Comparison of ENCODE assay signal across 20 cellular contexts in genomic region chr2:241796209-241796608, GRCh38. TPM values are rescaled to one million over a fixed set of nuclear protein-coding genes. Genes with fewer than 3 reads are reported as not detected.
"Had no signal": no experiment of that assay in that cellular context is flagged by ENCODE, and none has a peak within 500 bp of the region (broad histone marks: within the 10 kb centered on the region; RNA-seq: fewer than 3 reads in every experiment).

No MANE protein-coding gene starts in this region.

- H3K4me3 ChIP-seq: lung, prostate gland, uterus had no signal

- H3K27ac Mint-ChIP-seq: activated CD4-positive, alpha-beta T cell treated with anti-CD3 and anti-CD28 coated beads, Interleukin-2, amount 10 ng/mL, durations not matched to agents 7 days and 5 days; activated naive CD8-positive, alpha-beta T cell treated with anti-CD3 and anti-CD28 coated beads, Interleukin-2, amount 50 U/mL, for 24 hours; activated T-helper 2 cell treated with anti-CD3 and anti-CD28 coated beads, Interferon-gamma antibody, Interleukin-2, Interleukin-4, amounts not matched to agents 10 μg/mL and 5 μg/mL and 100 μg/mL, durations not matched to agents 14 hours and 24 hours and 36 hours; stimulated activated effector memory CD8-positive, alpha-beta T cell treated with anti-CD3 and anti-CD28 coated beads, Interleukin-12 subunit alpha, Interleukin-12 subunit beta, amount 100 ng/mL, for 72 hours had no signal

- H3K9me3 Mint-ChIP-seq: activated CD4-positive, alpha-beta T cell treated with anti-CD3 and anti-CD28 coated beads, Interleukin-2, amount 10 ng/mL, durations not matched to agents 7 days and 5 days; activated T-cell treated with anti-CD3 and anti-CD28 coated beads, Interleukin-2, amount 50 U/mL, for 4 hours; naive thymus-derived CD8-positive, alpha-beta T cell; stimulated activated effector memory CD8-positive, alpha-beta T cell treated with anti-CD3 and anti-CD28 coated beads, Interleukin-12 subunit alpha, Interleukin-12 subunit beta, amount 100 ng/mL, for 72 hours had no signal

- H3K4me1 ChIP-seq: prostate gland, uterus had no signal

- H3K9me3 ChIP-seq: prostate gland, uterus had no signal

- ATAC-seq: activated naive CD8-positive, alpha-beta T cell treated with anti-CD3 and anti-CD28 coated beads, Interleukin-2, amount 50 U/mL, for 24 hours; activated T-cell treated with anti-CD3 and anti-CD28 coated beads, Interleukin-2, amount 50 U/mL, for 4 hours; left lobe of liver; naive thymus-derived CD8-positive, alpha-beta T cell; stimulated activated effector memory CD8-positive, alpha-beta T cell treated with anti-CD3 and anti-CD28 coated beads, Interleukin-12 subunit alpha, Interleukin-12 subunit beta, amount 100 ng/mL, for 72 hours had no signal

- H3K4me1 Mint-ChIP-seq: activated CD4-positive, alpha-beta T cell treated with anti-CD3 and anti-CD28 coated beads, Interleukin-2, amount 10 ng/mL, durations not matched to agents 7 days and 5 days; activated naive CD8-positive, alpha-beta T cell treated with anti-CD3 and anti-CD28 coated beads, Interleukin-2, amount 50 U/mL, for 24 hours; stimulated activated effector memory CD8-positive, alpha-beta T cell treated with anti-CD3 and anti-CD28 coated beads, Interleukin-12 subunit alpha, Interleukin-12 subunit beta, amount 100 ng/mL, for 72 hours had no signal

- H3K4me3 Mint-ChIP-seq: activated CD4-positive, alpha-beta T cell treated with anti-CD3 and anti-CD28 coated beads, Interleukin-2, amount 10 ng/mL, durations not matched to agents 7 days and 5 days; activated naive CD8-positive, alpha-beta T cell treated with anti-CD3 and anti-CD28 coated beads, Interleukin-2, amount 50 U/mL, for 24 hours; activated T-cell treated with anti-CD3 and anti-CD28 coated beads, Interleukin-2, amount 50 U/mL, for 4 hours; naive thymus-derived CD8-positive, alpha-beta T cell; stimulated activated effector memory CD8-positive, alpha-beta T cell treated with anti-CD3 and anti-CD28 coated beads, Interleukin-12 subunit alpha, Interleukin-12 subunit beta, amount 100 ng/mL, for 72 hours had no signal

- H3K27me3 ChIP-seq: uterus had no signal

- H3K27me3 Mint-ChIP-seq: activated CD4-positive, alpha-beta T cell treated with anti-CD3 and anti-CD28 coated beads, Interleukin-2, amount 10 ng/mL, durations not matched to agents 7 days and 5 days; activated naive CD8-positive, alpha-beta T cell treated with anti-CD3 and anti-CD28 coated beads, Interleukin-2, amount 50 U/mL, for 24 hours had no signal

- DNase-seq: activated CD4-positive, alpha-beta T cell treated with anti-CD3 and anti-CD28 coated beads, Interleukin-2, amount 10 ng/mL, durations not matched to agents 7 days and 5 days; activated CD8-positive, alpha-beta memory T cell treated with anti-CD3 and anti-CD28 coated beads, Interleukin-2, amount 50 U/mL, for 48 hours; activated naive CD4-positive, alpha-beta T cell treated with anti-CD3 and anti-CD28 coated beads, Interleukin-2, amount 50 U/mL, for 16 hours; activated naive CD8-positive, alpha-beta T cell treated with anti-CD3 and anti-CD28 coated beads, Interleukin-2, amount 50 U/mL, for 24 hours; effector CD4-positive, alpha-beta T cell; erythroblast; foreskin fibroblast; naive thymus-derived CD8-positive, alpha-beta T cell; stimulated activated CD4-positive, alpha-beta T cell treated with anti-CD3 and anti-CD28 coated beads, Interleukin-12 subunit alpha, Interleukin-12 subunit beta, amount 100 ng/mL, for 4 hours; trophoblast cell had no signal

- H3K36me3 ChIP-seq: prostate gland, uterus had no signal

- H3K27ac ChIP-seq: prostate gland, uterus had no signal

- H3K36me3 Mint-ChIP-seq: naive thymus-derived CD8-positive, alpha-beta T cell had no signal

RNA-seq across cellular contexts. Expression of gene NEU4, which starts 12.8 kb away (rescaled TPM):
- total RNA-seq: fibroblast of lung; kidney epithelial cell; naive thymus-derived CD8-positive, alpha-beta T cell; osteocyte had no signal
- polyA plus RNA-seq: fibroblast of lung; naive thymus-derived CD8-positive, alpha-beta T cell had no signal

RNA-seq across cellular contexts. Expression of gene GAL3ST2, which starts 19.6 kb away (rescaled TPM):
- total RNA-seq: activated CD4-positive, alpha-beta T cell treated with anti-CD3 and anti-CD28 coated beads, Interleukin-2, amount 10 ng/mL, durations not matched to agents 7 days and 5 days; kidney epithelial cell; naive thymus-derived CD8-positive, alpha-beta T cell had no signal
- polyA plus RNA-seq: fibroblast of lung; lung; naive thymus-derived CD8-positive, alpha-beta T cell had no signal
